8 cellular contexts compared by ENCODE assay signal in the genomic region with DNA sequence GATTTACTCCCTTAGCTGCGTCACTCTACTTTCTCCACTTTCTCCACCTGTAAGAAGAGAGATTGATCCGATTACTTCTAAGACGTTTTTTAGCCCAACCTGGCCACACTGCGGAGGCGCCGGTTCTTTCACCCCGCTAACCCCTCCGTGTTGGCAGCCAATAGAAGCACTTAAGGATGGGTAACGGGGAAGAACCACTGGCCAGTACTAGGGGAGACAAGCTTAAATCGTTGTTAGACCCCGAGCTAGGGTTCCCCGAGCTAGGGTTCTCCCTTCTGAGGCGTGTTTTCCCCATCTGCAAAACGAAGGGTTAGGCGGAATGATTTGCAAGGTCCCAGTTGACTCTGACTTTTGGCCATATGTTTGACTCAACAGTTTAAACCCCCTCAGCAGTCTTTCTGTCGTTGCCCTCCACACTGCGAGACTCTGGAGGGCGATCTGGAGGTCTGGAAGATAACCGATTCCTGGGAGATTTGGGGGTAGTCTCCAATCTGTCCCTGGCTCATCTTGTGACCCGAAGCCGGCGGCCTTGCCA. TPM values are rescaled to one million over a fixed set of nuclear protein-coding genes. Genes with fewer than 3 reads are reported as not detected.
DNase-seq lines count a peak whose midpoint lies in the region; ATAC-seq, FAIRE-seq and TF ChIP-seq lines count a peak whose summit lies in the region.

No MANE protein-coding gene starts in this region.

- peak overlapping the region; percentile 77 for H3K27ac ChIP-seq in KOPT-K1 (ENCODE audit: low read depth, low read length, poor library complexity, severe bottlenecking)
- peak overlapping the region; percentile 79 for H3K27ac ChIP-seq in astrocyte (ENCODE audit: low read depth, low read length)
- H3K27ac ChIP-seq in subcutaneous abdominal adipose tissue (ENCODE audit: low read depth, low read length): peak overlapping the region; percentile 93

- peak; percentile 56 for DNase-seq in GF-D8 (lab: John Stamatoyannopoulos, UW)
- no peak for DNase-seq in astrocyte (ENCODE audit: low read depth)
- DNase-seq in kidney epithelial cell (ENCODE audit: low read depth): no peak
- DNase-seq in stimulated activated CD4-positive, alpha-beta T cell treated with anti-CD3 and anti-CD28 coated beads, Interleukin-2, amount 100 ng/mL, for 24 hours: no peak
- DNase-seq in NCI-H2081 (lab: John Stamatoyannopoulos, UW): no peak

- peak overlapping the region; percentile 97 for H2AFZ ChIP-seq in astrocyte (ENCODE audit: low read depth, low read length)

- H3K4me3 Mint-ChIP-seq in astrocyte (ENCODE audit: unreplicated experiment): peak overlapping the region; percentile 97

- peaks cover 16% of the 10 kb centered on the region for H3K36me3 ChIP-seq in KOPT-K1 (ENCODE audit: insufficient read depth, low read length)
- H3K36me3 ChIP-seq in astrocyte (ENCODE audit: insufficient read depth, low read length): no peaks in the 10 kb centered on the region
- H3K36me3 ChIP-seq in kidney epithelial cell (ENCODE audit: control insufficient read depth, insufficient read depth, low read length): no peaks in the 10 kb centered on the region
- peaks cover 0 to 5% (median 0%) of the 10 kb centered on the region in 5 donors for H3K36me3 ChIP-seq in subcutaneous abdominal adipose tissue (ENCODE audit: control insufficient read depth in 5 of 5, insufficient read depth in 5 of 5, low read length in 5 of 5)

- no peak for TF ChIP-seq CTCF in astrocyte (IDR thresholded peaks at IDR 0.05; ENCODE audit: insufficient read depth, low read depth, low read length)
- no peak for TF ChIP-seq CTCF in kidney epithelial cell (IDR thresholded peaks at IDR 0.05; ENCODE audit: insufficient read depth, low read length, poor library complexity, severe bottlenecking)

- H3K9me3 ChIP-seq in KOPT-K1 (ENCODE audit: insufficient read depth, low read length, poor library complexity, severe bottlenecking): no peaks in the 10 kb centered on the region
- H3K9me3 ChIP-seq in astrocyte (ENCODE audit: insufficient read depth, low read depth, low read length): no peaks in the 10 kb centered on the region
- no peaks in the 10 kb centered on the region for H3K9me3 ChIP-seq in subcutaneous abdominal adipose tissue (ENCODE audit: control insufficient read depth in 5 of 5, low read length in 5 of 5)

- peak overlapping the region; percentile 84 for H3K27ac Mint-ChIP-seq in astrocyte (ENCODE audit: unreplicated experiment)

- no peaks in the 10 kb centered on the region for H3K27me3 ChIP-seq in astrocyte (ENCODE audit: insufficient read depth, low read length)
- H3K27me3 ChIP-seq in kidney epithelial cell (ENCODE audit: control insufficient read depth, insufficient read depth, low read length): no peaks in the 10 kb centered on the region
- H3K27me3 ChIP-seq in subcutaneous abdominal adipose tissue (ENCODE audit: control insufficient read depth in 5 of 5, insufficient read depth in 4 of 5, low read length in 5 of 5): no peaks in the 10 kb centered on the region

- H3K9ac ChIP-seq in astrocyte (ENCODE audit: low read length) (peak overlapping the region; percentile 88), subcutaneous abdominal adipose tissue (ENCODE audit: low read length in 5 of 5) (peak overlapping the region; percentile 65 to 94 (median 84))

- no peaks in the 10 kb centered on the region for H3K27me3 Mint-ChIP-seq in astrocyte (ENCODE audit: low read depth, unreplicated experiment)

- peak; percentile 10 for ATAC-seq in GM21447 (IDR thresholded peaks at IDR 0.05; ENCODE audit: unreplicated experiment)

- H3K4me3 ChIP-seq in astrocyte (ENCODE audit: insufficient read depth, low read depth, low read length): peak overlapping the region; percentile 95
- H3K4me3 ChIP-seq in kidney epithelial cell (ENCODE audit: low read depth, low read length): peak overlapping the region; percentile 97
- peak overlapping the region; percentile 80 to 99 (median 91) for H3K4me3 ChIP-seq in subcutaneous abdominal adipose tissue (ENCODE audit: low read depth in 1 of 5, low read length in 5 of 5)

- no peaks in the 10 kb centered on the region for H3K36me3 Mint-ChIP-seq in astrocyte (ENCODE audit: low read depth, unreplicated experiment)

- H4K20me1 ChIP-seq in astrocyte (ENCODE audit: insufficient read depth, low read length): no peaks in the 10 kb centered on the region

- H3K9me3 Mint-ChIP-seq in astrocyte (ENCODE audit: unreplicated experiment): peaks cover 2% of the 10 kb centered on the region

- no peak for FAIRE-seq in astrocyte (lab: Jason Lieb, UNC)

- H3K79me2 ChIP-seq in astrocyte (ENCODE audit: insufficient read depth, low read length): no peaks in the 10 kb centered on the region

- peak overlapping the region; percentile 97 for H3K4me2 ChIP-seq in astrocyte (ENCODE audit: low read length)

- peaks cover 6% of the 10 kb centered on the region for H3K4me1 ChIP-seq in astrocyte (ENCODE audit: insufficient read depth, low read length)
- peaks cover 2 to 23% (median 22%) of the 10 kb centered on the region in 5 donors for H3K4me1 ChIP-seq in subcutaneous abdominal adipose tissue (ENCODE audit: control insufficient read depth in 5 of 5, insufficient read depth in 5 of 5, low read length in 5 of 5)

- peaks cover 9% of the 10 kb centered on the region for H3K4me1 Mint-ChIP-seq in astrocyte (ENCODE audit: low read depth, unreplicated experiment)

RNA-seq across cellular contexts. Expression of a gene that starts 0.6 kb away (rescaled TPM):
- total RNA-seq in astrocyte (9.3 TPM in 2 replicates), kidney epithelial cell (10.7 and 16.2 TPM in 2 replicates)
